ENCODE assay signal across 13 cellular contexts in the genomic region with DNA sequence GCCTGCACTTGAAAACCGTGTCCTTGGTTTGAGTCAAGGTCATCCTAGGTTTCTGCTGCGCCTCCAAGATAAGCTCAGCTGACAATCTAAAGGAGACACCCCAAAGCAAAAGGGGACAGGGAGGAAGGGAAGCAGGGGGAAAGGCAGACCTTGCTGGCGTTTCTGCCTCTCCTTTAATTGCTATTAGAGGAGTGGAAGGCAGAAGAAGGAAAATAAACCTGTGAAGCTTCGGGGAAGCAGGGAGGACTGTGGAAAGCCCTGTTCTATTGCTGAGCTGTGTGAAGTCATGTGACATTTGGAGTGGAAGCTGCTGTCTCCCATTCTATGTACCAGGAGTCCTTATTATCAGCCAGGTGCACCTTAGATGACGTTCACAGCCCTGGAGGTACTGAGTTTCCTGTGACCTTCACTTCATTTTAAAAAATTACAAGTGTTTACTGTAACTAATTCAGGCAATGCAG. TPM values are rescaled to one million over a fixed set of nuclear protein-coding genes. Genes with fewer than 3 reads are reported as not detected.
DNase-seq lines count a peak whose midpoint lies in the region; ATAC-seq and TF ChIP-seq lines count a peak whose summit lies in the region.
"Had no signal": no experiment of that assay in that cellular context is flagged by ENCODE, and none has a peak within 500 bp of the region (broad histone marks: within the 10 kb centered on the region; RNA-seq: fewer than 3 reads in every experiment).

No MANE protein-coding gene starts in this region.

- RAD21 ChIA-PET in HCT116 (lab: Charles Lee; ENCODE audit: low non-redundant PET in 1 of 2, low total read pairs in 2 of 2, uncharacterized antibody in 2 of 2, unreplicated experiment in 2 of 2): no interaction called here

- CTCF ChIA-PET in HCT116 (lab: Charles Lee): no interaction called here

- H3K9me3 Mint-ChIP-seq in progenitor cell of endocrine pancreas (ENCODE audit: low read depth): no peaks in the 10 kb centered on the region
- H3K9me3 Mint-ChIP-seq: activated CD4-positive, alpha-beta memory T cell treated with anti-CD3 and anti-CD28 coated beads, Interleukin-2, amount 10 ng/mL, durations not matched to agents 7 days and 5 days; HFFc6 had no signal

- H3K4me1 Mint-ChIP-seq in progenitor cell of endocrine pancreas (ENCODE audit: low read depth): peaks cover 35% of the 10 kb centered on the region

- H3K4me1 ChIP-seq in HCT116 (ENCODE audit: control insufficient read depth in 1 of 2, insufficient read depth in 2 of 2, low read length in 2 of 2): peaks cover 7 to 12% of the 10 kb centered on the region in 2 experiments; a peak in 3 of 4 replicates

- TF ChIP-seq CTCF in HCT116 (IDR thresholded peaks at IDR 0.05 in 2 of 3, conservative IDR thresholded peaks at IDR 0.05 in 1 of 3; ENCODE audit: borderline replicate concordance in 1 of 3, insufficient read depth in 1 of 3, low read depth in 2 of 3, low read length in 2 of 3): no peak
- TF ChIP-seq CTCF in progenitor cell of endocrine pancreas (IDR thresholded peaks at IDR 0.05; ENCODE audit: unreplicated experiment): no peak

- H3K36me3 ChIP-seq in HCT116 (ENCODE audit: control insufficient read depth in 1 of 2, insufficient read depth in 2 of 2, low read length in 2 of 2): peaks cover 0 to 2% of the 10 kb centered on the region in 2 experiments; a peak in 1 of 4 replicates

- no peaks in the 10 kb centered on the region for H3K9me3 ChIP-seq in HCT116 (ENCODE audit: control insufficient read depth in 1 of 2, insufficient read depth in 1 of 2, low read depth in 1 of 2, low read length in 2 of 2)

- H3K27ac Mint-ChIP-seq in progenitor cell of endocrine pancreas: peak overlapping the region; percentile 43
- H3K27ac Mint-ChIP-seq: activated CD4-positive, alpha-beta memory T cell treated with anti-CD3 and anti-CD28 coated beads, Interleukin-2, amount 10 ng/mL, durations not matched to agents 7 days and 5 days; HFFc6 had no signal

- H3K27ac ChIP-seq in HCT116 (ENCODE audit: low read depth, low read length) (no peak overlapping the region), angular gyrus (ENCODE audit: low read depth, low read length) (peak overlapping the region; percentile 73)
- H3K27ac ChIP-seq: coronary artery had no signal

- POLR2A ChIA-PET in HCT116 (lab: Charles Lee): no interaction called here

- intact Hi-C loops in HCT116 (cut with micrococcal nuclease): no loop called here

- no peak overlapping the region for H3K4me3 Mint-ChIP-seq in progenitor cell of endocrine pancreas (ENCODE audit: low read depth)
- H3K4me3 Mint-ChIP-seq: activated CD4-positive, alpha-beta memory T cell treated with anti-CD3 and anti-CD28 coated beads, Interleukin-2, amount 10 ng/mL, durations not matched to agents 7 days and 5 days; HFFc6 had no signal

- DNase-seq in HCT116 (ENCODE audit: low read depth, low spot score): no peak
- peak; percentile 61 for DNase-seq in NCI-H187 (lab: John Stamatoyannopoulos, UW)
- DNase-seq in progenitor cell of endocrine pancreas (ENCODE audit: low spot score, unreplicated experiment): no peak
- DNase-seq in NCI-H524 treated with DMSO at 0.1 percent for 48 hours (lab: John Stamatoyannopoulos, UW): no peak
- no peak for DNase-seq in activated T-cell treated with anti-CD3 and anti-CD28 coated beads, Interleukin-2, amount 50 U/mL, for 1 hour
- DNase-seq: activated CD4-positive, alpha-beta memory T cell treated with anti-CD3 and anti-CD28 coated beads, Interleukin-2, amount 10 ng/mL, durations not matched to agents 7 days and 5 days; activated naive CD4-positive, alpha-beta T cell treated with anti-CD3 and anti-CD28 coated beads, Interleukin-2, amount 50 U/mL, for 16 hours; HFFc6; stimulated activated naive CD4-positive, alpha-beta T cell had no signal

- H2AFZ ChIP-seq in HCT116 (ENCODE audit: low read depth, low read length, poor library complexity, severe bottlenecking): peak overlapping the region; percentile 65

- no peak overlapping the region for H3K9ac ChIP-seq in HCT116 (ENCODE audit: low read length)

- TF ChIP-seq POLR2A in HCT116 (IDR thresholded peaks at IDR 0.05; ENCODE audit: borderline replicate concordance, extremely low read depth, insufficient read depth, insufficient read length): no peak

- H3K9me2 ChIP-seq in HCT116 (ENCODE audit: insufficient read depth): no peaks in the 10 kb centered on the region

- no peak overlapping the region for H3K4me2 ChIP-seq in HCT116 (ENCODE audit: low read length)

- ATAC-seq in HCT116: no peak
- ATAC-seq in GM21367 (IDR thresholded peaks at IDR 0.05; ENCODE audit: unreplicated experiment): no peak
- ATAC-seq: GM12878 had no signal

- no peak for TF ChIP-seq RAD21 in HCT116 (IDR thresholded peaks at IDR 0.05; ENCODE audit: low read depth)

- no peaks in the 10 kb centered on the region for H3K27me3 ChIP-seq in HCT116 (ENCODE audit: insufficient read depth, low read length)

- no peaks in the 10 kb centered on the region for H3K27me3 Mint-ChIP-seq in progenitor cell of endocrine pancreas
- H3K27me3 Mint-ChIP-seq: activated CD4-positive, alpha-beta memory T cell treated with anti-CD3 and anti-CD28 coated beads, Interleukin-2, amount 10 ng/mL, durations not matched to agents 7 days and 5 days had no signal

- no peak overlapping the region for H3K4me3 ChIP-seq in HCT116 (replicated peaks in 1 of 2; ENCODE audit: low read depth in 1 of 2, low read length in 2 of 2)
- H3K4me3 ChIP-seq: coronary artery, GM12878 had no signal

- H3K79me2 ChIP-seq in HCT116 (ENCODE audit: insufficient read depth, low read length): peaks cover 8% of the 10 kb centered on the region

- peaks cover 1% of the 10 kb centered on the region for H3K36me3 Mint-ChIP-seq in progenitor cell of endocrine pancreas (ENCODE audit: insufficient read depth)

- H4K20me1 ChIP-seq in HCT116 (ENCODE audit: insufficient read depth): no peaks in the 10 kb centered on the region

- no TSS peak for BruUV-seq in HCT116 (replicated peaks; lab: Mats Ljungman, UMichigan)

TF ChIP-seq in HCT116, 20 proteins besides CTCF, POLR2A, EP300 and RAD21:
- TF ChIP-seq, protein P1, sequence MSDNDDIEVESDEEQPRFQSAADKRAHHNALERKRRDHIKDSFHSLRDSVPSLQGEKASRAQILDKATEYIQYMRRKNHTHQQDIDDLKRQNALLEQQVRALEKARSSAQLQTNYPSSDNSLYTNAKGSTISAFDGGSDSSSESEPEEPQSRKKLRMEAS (IDR thresholded peaks at IDR 0.05): no peak
- TF ChIP-seq EZH2 (IDR thresholded peaks at IDR 0.05) (no peak), CEBPB (IDR thresholded peaks at IDR 0.05; ENCODE audit: low read depth) (no peak), POLR2AphosphoS5 (IDR thresholded peaks at IDR 0.05; ENCODE audit: low read depth, low read length) (no peak), ELF1 (IDR thresholded peaks at IDR 0.05; ENCODE audit: borderline replicate concordance, low read depth) (no peak), YY1 (IDR thresholded peaks at IDR 0.05; ENCODE audit: extremely low read depth, insufficient replicate concordance, low read depth, low read length) (no peak), JUND (IDR thresholded peaks at IDR 0.05) (no peak), SP1 (IDR thresholded peaks at IDR 0.05; ENCODE audit: low read depth) (no peak)
- TF ChIP-seq, protein P2, sequence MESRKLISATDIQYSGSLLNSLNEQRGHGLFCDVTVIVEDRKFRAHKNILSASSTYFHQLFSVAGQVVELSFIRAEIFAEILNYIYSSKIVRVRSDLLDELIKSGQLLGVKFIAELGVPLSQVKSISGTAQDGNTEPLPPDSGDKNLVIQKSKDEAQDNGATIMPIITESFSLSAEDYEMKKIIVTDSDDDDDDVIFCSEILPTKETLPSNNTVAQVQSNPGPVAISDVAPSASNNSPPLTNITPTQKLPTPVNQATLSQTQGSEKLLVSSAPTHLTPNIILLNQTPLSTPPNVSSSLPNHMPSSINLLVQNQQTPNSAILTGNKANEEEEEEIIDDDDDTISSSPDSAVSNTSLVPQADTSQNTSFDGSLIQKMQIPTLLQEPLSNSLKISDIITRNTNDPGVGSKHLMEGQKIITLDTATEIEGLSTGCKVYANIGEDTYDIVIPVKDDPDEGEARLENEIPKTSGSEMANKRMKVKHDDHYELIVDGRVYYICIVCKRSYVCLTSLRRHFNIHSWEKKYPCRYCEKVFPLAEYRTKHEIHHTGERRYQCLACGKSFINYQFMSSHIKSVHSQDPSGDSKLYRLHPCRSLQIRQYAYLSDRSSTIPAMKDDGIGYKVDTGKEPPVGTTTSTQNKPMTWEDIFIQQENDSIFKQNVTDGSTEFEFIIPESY (IDR thresholded peaks at IDR 0.05; ENCODE audit: extremely low read depth, insufficient replicate concordance, low read length): no peak

RNA-seq across cellular contexts. Expression of a gene that starts 21.5 kb away (rescaled TPM):
- total RNA-seq in HCT116 (2021; ENCODE audit: unreplicated experiment) (116 TPM), progenitor cell of endocrine pancreas (145 and 159 TPM in 2 replicates)
- polyA plus RNA-seq in HCT116 (2012): 64.4 and 68.7 TPM in 2 replicates

Comparison
In these comparisons a context has a peak if more than half of its experiments do, and no peak if none do; other contexts are left out.
1. DNase-seq: peak in NCI-H187 (2 of 2); none in HCT116 (single experiment), progenitor cell of endocrine pancreas (single experiment), NCI-H524 treated with DMSO at 0.1 percent for 48 hours (single experiment) and activated T-cell treated with anti-CD3 and anti-CD28 coated beads, Interleukin-2, amount 50 U/mL, for 1 hour (single experiment).